In the genomic region with DNA sequence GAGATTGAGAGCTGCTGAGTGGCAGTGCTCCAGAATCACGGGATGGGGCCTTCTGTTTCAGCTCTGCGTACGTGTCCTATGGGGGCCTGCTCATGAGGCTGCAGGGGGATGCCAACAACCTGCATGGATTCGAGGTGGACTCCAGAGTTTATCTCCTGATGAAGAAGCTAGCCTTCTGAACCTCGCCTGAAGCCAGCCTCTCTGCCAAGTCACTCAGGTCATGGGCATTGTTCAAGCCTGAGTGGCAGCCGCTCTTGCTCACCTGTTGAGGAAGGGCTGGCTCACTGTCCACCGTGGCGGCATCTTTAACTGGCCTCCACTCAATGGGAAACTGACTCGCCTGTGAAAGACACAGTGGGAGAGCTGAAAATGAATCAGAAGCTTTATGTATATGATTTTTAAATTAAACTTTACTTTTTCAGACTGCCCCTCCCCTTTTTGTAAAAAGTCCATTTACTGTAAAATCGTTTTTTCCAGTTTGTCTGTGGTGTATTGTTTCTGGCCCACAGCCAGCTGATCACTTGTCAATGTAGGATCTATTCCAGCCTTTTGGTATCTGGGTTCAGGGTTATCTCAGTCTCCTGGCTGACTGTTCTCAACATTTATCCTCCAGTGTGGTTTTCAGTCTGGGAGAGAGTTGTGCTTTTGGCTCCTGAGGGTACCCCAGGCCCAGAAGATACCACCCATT, we compare ENCODE assay signal across 1 cellular context.
TF ChIP-seq lines count a peak whose summit lies in the region.

No MANE protein-coding gene starts in this region.

TF ChIP-seq in K562, 482 proteins besides CTCF, POLR2A, EP300 and RAD21:
- TF ChIP-seq NFIC (IDR thresholded peaks at IDR 0.05) (peak; percentile 66), TCF15 (CRISPR knock-in tag; IDR thresholded peaks at IDR 0.05) (no peak)
